In genomic region chr1:22750671-22751016, GRCh38 we compare ENCODE assay signal across 13 cellular contexts. TPM values are rescaled to one million over a fixed set of nuclear protein-coding genes. Genes with fewer than 3 reads are reported as not detected.
A peak's percentile ranks its signal among the peaks of the same experiment; 100 is the strongest.
DNase-seq lines count a peak whose midpoint lies in the region; ATAC-seq and TF ChIP-seq lines count a peak whose summit lies in the region.
"Had no signal": no experiment of that assay in that cellular context is flagged by ENCODE, and none has a peak within 500 bp of the region (broad histone marks: within the 10 kb centered on the region; RNA-seq: fewer than 3 reads in every experiment).

No MANE protein-coding gene starts in this region.

- H3K27ac ChIP-seq in AG04450 (ENCODE audit: low read depth, low read length) (peak overlapping the region; percentile 93), mammary epithelial cell (ENCODE audit: insufficient read depth, low read depth, low read length) (peak overlapping the region; percentile 59)

- H3K27ac Mint-ChIP-seq in nephron progenitor cell = peak overlapping the region; percentile 70
- H3K27ac Mint-ChIP-seq: activated naive CD8-positive, alpha-beta T cell treated with anti-CD3 and anti-CD28 coated beads, Interleukin-2, amount 10 ng/mL, durations not matched to agents 7 days and 5 days; CD8-positive, alpha-beta T cell had no signal

- H3K4me2 ChIP-seq in mammary epithelial cell (ENCODE audit: insufficient read depth, low read depth, low read length) = peak overlapping the region; percentile 46

- H3K79me2 ChIP-seq in mammary epithelial cell (ENCODE audit: insufficient read depth, low read length) = no peaks in the 10 kb centered on the region

- peaks cover 2% of the 10 kb centered on the region for H4K20me1 ChIP-seq in mammary epithelial cell (ENCODE audit: insufficient read depth, low read length)

- H3K9me3 ChIP-seq in AG04450 (ENCODE audit: control insufficient read depth, insufficient read depth, low read length) = no peaks in the 10 kb centered on the region; the same call in 1 of the 2 replicates
- no peaks in the 10 kb centered on the region for H3K9me3 ChIP-seq in mammary epithelial cell (replicated peaks; ENCODE audit: insufficient read depth, low read length)

- intact Hi-C loops in mammary epithelial cell (cut with micrococcal nuclease) = loop anchor here (1.0 to 5.0 kb wide), 4 partner anchors 38 to 138 kb away; partner anchors contain the start of gene EPHB2

- POLR2A ChIA-PET in AG04450 (lab: Yijun Ruan, JAX) = interaction anchor here (0.7 to 1.8 kb wide), 8 partner anchors 9 to 111 kb away, joined by 3 to 10 read pairs (median 4); no protein-coding TSS in a partner anchor

- H3K27me3 Mint-ChIP-seq in nephron progenitor cell (ENCODE audit: low read depth, poor library complexity) = peaks cover 22% of the 10 kb centered on the region
- H3K27me3 Mint-ChIP-seq: activated naive CD8-positive, alpha-beta T cell treated with anti-CD3 and anti-CD28 coated beads, Interleukin-2, amount 10 ng/mL, durations not matched to agents 7 days and 5 days had no signal

- ATAC-seq in HG03175 (IDR thresholded peaks at IDR 0.05; ENCODE audit: unreplicated experiment) = no peak
- ATAC-seq: CD8-positive, alpha-beta T cell had no signal

- H3K4me1 ChIP-seq in mammary epithelial cell (ENCODE audit: insufficient read depth, low read length) = peaks cover 38% of the 10 kb centered on the region

- no peaks in the 10 kb centered on the region for H3K36me3 ChIP-seq in mammary epithelial cell (ENCODE audit: insufficient read depth, low read length)

- peak; percentile 33; the same call in 1 of the 2 replicates for TF ChIP-seq EP300 in Ishikawa (IDR thresholded peaks at IDR 0.05; ENCODE audit: borderline replicate concordance)

- TF ChIP-seq RAD21 in Ishikawa (IDR thresholded peaks at IDR 0.05; ENCODE audit: low read depth) = no peak

- H3K9ac ChIP-seq in mammary epithelial cell (ENCODE audit: insufficient read depth, low read length) = no peak overlapping the region

- no peak overlapping the region for H3K4me3 Mint-ChIP-seq in nephron progenitor cell
- H3K4me3 Mint-ChIP-seq: activated naive CD8-positive, alpha-beta T cell treated with anti-CD3 and anti-CD28 coated beads, Interleukin-2, amount 10 ng/mL, durations not matched to agents 7 days and 5 days; CD8-positive, alpha-beta T cell had no signal

- CTCF ChIA-PET in AG04450 (lab: Charles Lee) (interaction anchor here (1.6 kb wide), 1 partner anchor 46 kb away, joined by 7 read pairs; no protein-coding TSS in a partner anchor), mammary epithelial cell (lab: Charles Lee; ENCODE audit: low non-redundant PET) (no interaction called here)

- no peaks in the 10 kb centered on the region for H3K9me3 Mint-ChIP-seq in nephron progenitor cell
- H3K9me3 Mint-ChIP-seq: activated naive CD8-positive, alpha-beta T cell treated with anti-CD3 and anti-CD28 coated beads, Interleukin-2, amount 10 ng/mL, durations not matched to agents 7 days and 5 days; CD8-positive, alpha-beta T cell had no signal

- H3K4me3 ChIP-seq in AG04450 (ENCODE audit: low read depth, low read length) (no peak overlapping the region), mammary epithelial cell (replicated peaks in 1 of 3; ENCODE audit: insufficient read depth in 1 of 3, low read depth in 2 of 3, low read length in 3 of 3) (no peak overlapping the region)

- peaks cover 45% of the 10 kb centered on the region for H3K4me1 Mint-ChIP-seq in nephron progenitor cell

- H3K27me3 ChIP-seq in AG04450 (ENCODE audit: control insufficient read depth, insufficient read depth, low read length) (no peaks in the 10 kb centered on the region), mammary epithelial cell (ENCODE audit: insufficient read depth, low read length) (no peaks in the 10 kb centered on the region)

- BruUV-seq in mammary epithelial cell (replicated peaks; lab: Mats Ljungman, UMichigan) = no TSS peak

- H3K36me3 Mint-ChIP-seq in nephron progenitor cell (ENCODE audit: low read depth) = no peaks in the 10 kb centered on the region
- H3K36me3 Mint-ChIP-seq: activated naive CD8-positive, alpha-beta T cell treated with anti-CD3 and anti-CD28 coated beads, Interleukin-2, amount 10 ng/mL, durations not matched to agents 7 days and 5 days; CD8-positive, alpha-beta T cell had no signal

- no peak for DNase-seq in AG04450 (ENCODE audit: low read depth, low spot score)
- DNase-seq in mammary epithelial cell = peak; percentile 67
- no peak for DNase-seq in nephron progenitor cell
- DNase-seq in activated effector memory CD4-positive, alpha-beta T cell treated with Interleukin-2 at 50 U/mL for 16 hours = no peak
- DNase-seq in NCI-H146 (lab: John Stamatoyannopoulos, UW) = no peak
- DNase-seq in stimulated activated CD4-positive, alpha-beta T cell treated with anti-CD3 and anti-CD28 coated beads, Interleukin-4, amount 100 ng/mL, for 4 hours = no peak
- DNase-seq: activated CD4-positive, CD25-positive, alpha-beta regulatory T cell treated with anti-CD3 and anti-CD28 coated beads, Interleukin-2, amount 50 U/mL, for 72 hours; activated naive CD8-positive, alpha-beta T cell treated with anti-CD3 and anti-CD28 coated beads, Interleukin-2, amount 10 ng/mL, durations not matched to agents 7 days and 5 days; CD8-positive, alpha-beta T cell; MM.1S; stimulated activated CD4-positive, alpha-beta T cell treated with anti-CD3 and anti-CD28 coated beads, Interleukin-12 subunit alpha, Interleukin-12 subunit beta, amount 100 ng/mL, for 4 hours had no signal

- H2AFZ ChIP-seq in mammary epithelial cell (ENCODE audit: low read depth, low read length) = no peak overlapping the region

- 8% methylated on average over 1 of the region's 1 CpG for WGBS in mammary epithelial cell (ENCODE audit: low coverage, missing lambda C conversion rate)

- in situ Hi-C loops in mammary epithelial cell (cut with MboI; ENCODE audit: low sequenced_read_pairs in 2 of 2) = no loop called here

- no peak for TF ChIP-seq CTCF in AG04450 (IDR thresholded peaks at IDR 0.05; ENCODE audit: low read depth, low read length)
- no peak for TF ChIP-seq CTCF in mammary epithelial cell (conservative IDR thresholded peaks at IDR 0.05 in 1 of 2, IDR thresholded peaks at IDR 0.05 in 1 of 2; ENCODE audit: extremely low read depth in 1 of 2, insufficient read depth in 1 of 2, low read depth in 1 of 2, low read length in 2 of 2)
- no peak for TF ChIP-seq CTCF in nephron progenitor cell (IDR thresholded peaks at IDR 0.05)

- dilution Hi-C loops in mammary epithelial cell (cut with HindIII; ENCODE audit: low sequenced_read_pairs) = loop anchor here (5.0 to 10.0 kb wide), 2 partner anchors 144 to 148 kb away; no protein-coding TSS in a partner anchor

TF ChIP-seq in Ishikawa, 13 proteins besides CTCF, POLR2A, EP300 and RAD21:
- TF ChIP-seq, protein P1, sequence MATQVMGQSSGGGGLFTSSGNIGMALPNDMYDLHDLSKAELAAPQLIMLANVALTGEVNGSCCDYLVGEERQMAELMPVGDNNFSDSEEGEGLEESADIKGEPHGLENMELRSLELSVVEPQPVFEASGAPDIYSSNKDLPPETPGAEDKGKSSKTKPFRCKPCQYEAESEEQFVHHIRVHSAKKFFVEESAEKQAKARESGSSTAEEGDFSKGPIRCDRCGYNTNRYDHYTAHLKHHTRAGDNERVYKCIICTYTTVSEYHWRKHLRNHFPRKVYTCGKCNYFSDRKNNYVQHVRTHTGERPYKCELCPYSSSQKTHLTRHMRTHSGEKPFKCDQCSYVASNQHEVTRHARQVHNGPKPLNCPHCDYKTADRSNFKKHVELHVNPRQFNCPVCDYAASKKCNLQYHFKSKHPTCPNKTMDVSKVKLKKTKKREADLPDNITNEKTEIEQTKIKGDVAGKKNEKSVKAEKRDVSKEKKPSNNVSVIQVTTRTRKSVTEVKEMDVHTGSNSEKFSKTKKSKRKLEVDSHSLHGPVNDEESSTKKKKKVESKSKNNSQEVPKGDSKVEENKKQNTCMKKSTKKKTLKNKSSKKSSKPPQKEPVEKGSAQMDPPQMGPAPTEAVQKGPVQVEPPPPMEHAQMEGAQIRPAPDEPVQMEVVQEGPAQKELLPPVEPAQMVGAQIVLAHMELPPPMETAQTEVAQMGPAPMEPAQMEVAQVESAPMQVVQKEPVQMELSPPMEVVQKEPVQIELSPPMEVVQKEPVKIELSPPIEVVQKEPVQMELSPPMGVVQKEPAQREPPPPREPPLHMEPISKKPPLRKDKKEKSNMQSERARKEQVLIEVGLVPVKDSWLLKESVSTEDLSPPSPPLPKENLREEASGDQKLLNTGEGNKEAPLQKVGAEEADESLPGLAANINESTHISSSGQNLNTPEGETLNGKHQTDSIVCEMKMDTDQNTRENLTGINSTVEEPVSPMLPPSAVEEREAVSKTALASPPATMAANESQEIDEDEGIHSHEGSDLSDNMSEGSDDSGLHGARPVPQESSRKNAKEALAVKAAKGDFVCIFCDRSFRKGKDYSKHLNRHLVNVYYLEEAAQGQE (IDR thresholded peaks at IDR 0.05; ENCODE audit: low read depth) = no peak
- TF ChIP-seq YY1 (IDR thresholded peaks at IDR 0.05; ENCODE audit: low read depth) (no peak), TAF1 (IDR thresholded peaks at IDR 0.05; ENCODE audit: low read depth) (no peak), MAX (IDR thresholded peaks at IDR 0.05) (no peak), TEAD4 (IDR thresholded peaks at IDR 0.05) (peak; percentile 8; the same call in 1 of the 2 replicates), CEBPB (IDR thresholded peaks at IDR 0.05) (peak; percentile 80), ZBTB7A (IDR thresholded peaks at IDR 0.05; ENCODE audit: low read depth) (no peak), TCF12 (IDR thresholded peaks at IDR 0.05; ENCODE audit: low read depth) (no peak), CREB1 (IDR thresholded peaks at IDR 0.05; ENCODE audit: low read depth) (no peak), FOXM1 (IDR thresholded peaks at IDR 0.05; ENCODE audit: borderline replicate concordance, low read depth) (no peak), EGR1 (IDR thresholded peaks at IDR 0.05) (no peak)
- TF ChIP-seq, protein P2, sequence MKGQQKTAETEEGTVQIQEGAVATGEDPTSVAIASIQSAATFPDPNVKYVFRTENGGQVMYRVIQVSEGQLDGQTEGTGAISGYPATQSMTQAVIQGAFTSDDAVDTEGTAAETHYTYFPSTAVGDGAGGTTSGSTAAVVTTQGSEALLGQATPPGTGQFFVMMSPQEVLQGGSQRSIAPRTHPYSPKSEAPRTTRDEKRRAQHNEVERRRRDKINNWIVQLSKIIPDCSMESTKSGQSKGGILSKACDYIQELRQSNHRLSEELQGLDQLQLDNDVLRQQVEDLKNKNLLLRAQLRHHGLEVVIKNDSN (IDR thresholded peaks at IDR 0.05) = no peak

RNA-seq across cellular contexts. Expression of gene EPHB2, which starts 40.0 kb away (rescaled TPM):
- polyA plus RNA-seq in AG04450 (2011; rRNA removed) = 30.9 and 41.7 TPM in 2 replicates
- polyA minus RNA-seq in AG04450 (2011; rRNA and poly(A)+ RNA removed) = 90.5 and 127 TPM in 2 replicates
- total RNA-seq in mammary epithelial cell = 10 to 100 TPM in 1 of 2 donors, 1 to 10 TPM in 1; 4.9 to 46.3 TPM
- polyA plus RNA-seq in mammary epithelial cell = 2.4 TPM
- polyA minus RNA-seq in mammary epithelial cell = 7.4 TPM
- total RNA-seq: CD8-positive, alpha-beta T cell had no signal
